In genomic region chr2:28390857-28391563, GRCh38 we compare ENCODE assay signal across 1 cellular context.
A peak's percentile ranks its signal among the peaks of the same experiment; 100 is the strongest.
TF ChIP-seq lines count a peak whose summit lies in the region.

No MANE protein-coding gene starts in this region.

TF ChIP-seq in A549, 52 proteins besides CTCF, POLR2A, EP300 and RAD21 (continued from another document):
- no peak for TF ChIP-seq HMGXB4 (CRISPR knock-in tag; IDR thresholded peaks at IDR 0.05; ENCODE audit: borderline replicate concordance)
- TF ChIP-seq ELK1 (IDR thresholded peaks at IDR 0.05; ENCODE audit: low read depth, low read length): no peak
- TF ChIP-seq BHLHE40 (IDR thresholded peaks at IDR 0.05; ENCODE audit: low read depth, low read length): no peak
- TF ChIP-seq TP53 (CRISPR knock-in tag; IDR thresholded peaks at IDR 0.05): no peak
- no peak for TF ChIP-seq FOSL2 (IDR thresholded peaks at IDR 0.05)
- TF ChIP-seq FOSL2 (CRISPR knock-in tag; IDR thresholded peaks at IDR 0.05): no peak
- TF ChIP-seq BCL3 (IDR thresholded peaks at IDR 0.05): no peak
- TF ChIP-seq FOXS1 (CRISPR knock-in tag; IDR thresholded peaks at IDR 0.05): peak; percentile 67; the same call in 1 of the 2 replicates
- peak; percentile 69; the same call in 1 of the 2 replicates for TF ChIP-seq GATA3 (IDR thresholded peaks at IDR 0.05; ENCODE audit: borderline replicate concordance)
- TF ChIP-seq JUN (IDR thresholded peaks at IDR 0.05): peak; percentile 61 to 69; a peak in 2 of 5 replicates
- peak; percentile 99 for TF ChIP-seq KDM1A (IDR thresholded peaks at IDR 0.05; ENCODE audit: low read depth)
